8 cellular contexts compared by ENCODE assay signal in genomic region chrX:23902419-23902818, GRCh38. TPM values are rescaled to one million over a fixed set of nuclear protein-coding genes. Genes with fewer than 3 reads are reported as not detected.
DNase-seq lines count a peak whose midpoint lies in the region; ATAC-seq and TF ChIP-seq lines count a peak whose summit lies in the region.

No MANE protein-coding gene starts in this region.

- H3K36me3 ChIP-seq in esophagus muscularis mucosa = no peaks in the 10 kb centered on the region

- H3K9me3 ChIP-seq in esophagus muscularis mucosa = no peaks in the 10 kb centered on the region

- WGBS in esophagus muscularis mucosa = 9% methylated on average over 2 of the region's 2 CpGs

- peaks cover 13 to 48% (median 33%) of the 10 kb centered on the region in 4 donors for H3K4me1 ChIP-seq in esophagus muscularis mucosa

- intact Hi-C loops in esophagus muscularis mucosa (cut with DNase I) = loop anchor here (2.0 kb wide), 1 partner anchor 208 kb away; no protein-coding TSS in a partner anchor

- no peak overlapping the region for H3K27ac Mint-ChIP-seq in nephron progenitor cell

- CTCF ChIA-PET in RWPE1 (lab: Yijun Ruan, JAX) = interaction anchor here (0.5 to 1.7 kb wide), 7 partner anchors 92 to 215 kb away, joined by 4 to 5 read pairs (median 5); partner anchors contain the start of gene SAT1

- no peaks in the 10 kb centered on the region for H3K27me3 Mint-ChIP-seq in nephron progenitor cell (ENCODE audit: low read depth, poor library complexity)

- TF ChIP-seq EP300 in esophagus muscularis mucosa (IDR thresholded peaks at IDR 0.05) = no peak

- TF ChIP-seq CTCF in RWPE1 (conservative IDR thresholded peaks at IDR 0.05; ENCODE audit: low read depth) (0 out of 2 replicates have a peak, but pooled peaks have one; percentile 9), esophagus muscularis mucosa (IDR thresholded peaks at IDR 0.05) (peak; percentile 42 to 48 (median 43)), nephron progenitor cell (IDR thresholded peaks at IDR 0.05) (peak; percentile 63)

- H3K27ac ChIP-seq in RWPE1 = no peak overlapping the region
- H3K27ac ChIP-seq in esophagus muscularis mucosa (replicated peaks in 1 of 4) = peak overlapping the region; percentile 55 to 76 (median 66)

- peaks cover 22% of the 10 kb centered on the region for H3K36me3 Mint-ChIP-seq in nephron progenitor cell (ENCODE audit: low read depth)

- no peak overlapping the region for H3K4me3 Mint-ChIP-seq in nephron progenitor cell

- POLR2A ChIA-PET in RWPE1 (lab: Yijun Ruan, JAX; ENCODE audit: low non-redundant PET) = interaction anchor here (3.0 kb wide), 1 partner anchor 120 kb away, joined by 15 read pairs; the partner anchor contains the start of gene SAT1

- no peak for ATAC-seq in GM21619 (IDR thresholded peaks at IDR 0.05; ENCODE audit: unreplicated experiment)

- DNase-seq in DMS153 treated with DMSO at 0.1 percent for 48 hours (lab: John Stamatoyannopoulos, UW; ENCODE audit: unreplicated experiment) (peak; percentile 52), HuH-7 (ENCODE audit: low spot score) (peak; percentile 10), RWPE1 (ENCODE audit: low spot score) (peak; percentile 22), esophagus muscularis mucosa (ENCODE audit: extremely low spot score) (no peak), nephron progenitor cell (no peak), activated gamma-delta T cell (lab: John Stamatoyannopoulos, UW) (no peak)
- DNase-seq in activated effector memory CD4-positive, alpha-beta T cell treated with Interleukin-2 at 50 U/mL for 16 hours = no peak

- TF ChIP-seq POLR2A in esophagus muscularis mucosa (IDR thresholded peaks at IDR 0.05; ENCODE audit: low read depth) = no peak

- peak overlapping the region in 2 of 4 donors; percentile 17 to 22 for H3K4me3 ChIP-seq in esophagus muscularis mucosa

- no peaks in the 10 kb centered on the region for H3K9me3 Mint-ChIP-seq in nephron progenitor cell

- H3K27me3 ChIP-seq in esophagus muscularis mucosa = no peaks in the 10 kb centered on the region

- peaks cover 29% of the 10 kb centered on the region for H3K4me1 Mint-ChIP-seq in nephron progenitor cell

RNA-seq across cellular contexts. Expression of gene APOO, which starts 5.3 kb away (rescaled TPM):
- total RNA-seq in esophagus muscularis mucosa = 10 to 100 TPM in 1 of 4 donors, 1 to 10 TPM in 3; 7.5 to 10.2 (median 9.5) TPM

RNA-seq across cellular contexts. Expression of gene CXorf58, which starts 5.4 kb away (rescaled TPM):
- under 1 TPM in 1 of 4 donors, not detected in 3; 0.29 TPM for total RNA-seq in esophagus muscularis mucosa

Comparison
In these comparisons a context has a peak if more than half of its experiments do, and no peak if none do; other contexts are left out.
1. DNase-seq: peak in DMS153 treated with DMSO at 0.1 percent for 48 hours (single experiment), HuH-7 (single experiment) and RWPE1 (single experiment); none in esophagus muscularis mucosa (single experiment), nephron progenitor cell (single experiment), activated gamma-delta T cell (single experiment) and activated effector memory CD4-positive, alpha-beta T cell treated with Interleukin-2 at 50 U/mL for 16 hours (single experiment).
2. CTCF ChIP-seq: peak in every context shown above with its lines; median percentile 63 in nephron progenitor cell; 43 in esophagus muscularis mucosa; 9 in RWPE1.